27 cellular contexts compared by ENCODE assay signal in genomic region chr3:146523536-146523935, GRCh38. TPM values are rescaled to one million over a fixed set of nuclear protein-coding genes. Genes with fewer than 3 reads are reported as not detected.
"Had no signal": no experiment of that assay in that cellular context is flagged by ENCODE, and none has a peak within 500 bp of the region (broad histone marks: within the 10 kb centered on the region; RNA-seq: fewer than 3 reads in every experiment).

No MANE protein-coding gene starts in this region.

- H3K9me3 Mint-ChIP-seq: activated CD4-positive, alpha-beta memory T cell treated with anti-CD3 and anti-CD28 coated beads for 36 hours; activated naive CD8-positive, alpha-beta T cell treated with anti-CD3 and anti-CD28 coated beads for 36 hours; memory B cell; stimulated activated effector memory CD8-positive, alpha-beta T cell treated with anti-CD3 and anti-CD28 coated beads, Interleukin-12 subunit alpha, Interleukin-12 subunit beta, amount 100 ng/mL, for 72 hours; stimulated activated naive CD8-positive, alpha-beta T cell treated with anti-CD3 and anti-CD28 coated beads, Interleukin-15, amount 100 ng/mL, for 72 hours had no signal

- H3K27me3 Mint-ChIP-seq: activated CD4-positive, alpha-beta memory T cell treated with anti-CD3 and anti-CD28 coated beads for 36 hours; activated naive CD8-positive, alpha-beta T cell treated with anti-CD3 and anti-CD28 coated beads for 36 hours; memory B cell; stimulated activated naive CD8-positive, alpha-beta T cell treated with anti-CD3 and anti-CD28 coated beads, Interleukin-15, amount 100 ng/mL, for 72 hours had no signal

- H3K9me3 ChIP-seq: esophagus muscularis mucosa, gastroesophageal sphincter, heart left ventricle, mucosa of descending colon, right lobe of liver, tibial artery had no signal

- H3K27ac ChIP-seq: esophagus muscularis mucosa, gastroesophageal sphincter, heart left ventricle, right lobe of liver, skin epidermis, tibial artery had no signal

- H3K4me3 Mint-ChIP-seq: activated CD4-positive, alpha-beta memory T cell treated with anti-CD3 and anti-CD28 coated beads for 36 hours; activated naive CD8-positive, alpha-beta T cell treated with anti-CD3 and anti-CD28 coated beads for 36 hours; memory B cell; stimulated activated effector memory CD8-positive, alpha-beta T cell treated with anti-CD3 and anti-CD28 coated beads, Interleukin-12 subunit alpha, Interleukin-12 subunit beta, amount 100 ng/mL, for 72 hours; stimulated activated naive CD8-positive, alpha-beta T cell treated with anti-CD3 and anti-CD28 coated beads, Interleukin-15, amount 100 ng/mL, for 72 hours had no signal

- H3K4me1 Mint-ChIP-seq: memory B cell; stimulated activated effector memory CD8-positive, alpha-beta T cell treated with anti-CD3 and anti-CD28 coated beads, Interleukin-12 subunit alpha, Interleukin-12 subunit beta, amount 100 ng/mL, for 72 hours had no signal

- H3K4me1 ChIP-seq: tibial artery had no signal

- H3K27me3 ChIP-seq: esophagus muscularis mucosa, gastroesophageal sphincter, heart left ventricle, right lobe of liver, tibial artery had no signal

- DNase-seq: activated CD4-positive, alpha-beta memory T cell treated with anti-CD3 and anti-CD28 coated beads for 36 hours; activated CD4-positive, alpha-beta T cell treated with anti-CD3 and anti-CD28 coated beads for 48 hours; activated naive CD4-positive, alpha-beta T cell treated with Interleukin-2 at 50 U/mL for 16 hours; activated naive CD8-positive, alpha-beta T cell treated with anti-CD3 and anti-CD28 coated beads for 36 hours; activated T-cell treated with anti-CD3 and anti-CD28 coated beads, Interleukin-2, amount 50 U/mL, for 48 hours; central memory CD4-positive, alpha-beta T cell; effector memory CD4-positive, alpha-beta T cell; heart left ventricle; islet precursor cell; left cardiac atrium; mucosa of descending colon; occipital lobe; posterior cingulate gyrus; right lobe of liver; stimulated activated CD4-positive, alpha-beta T cell treated with anti-CD3 and anti-CD28 coated beads, Interleukin-2, amount 100 ng/mL, for 24 hours; stimulated activated naive CD8-positive, alpha-beta T cell treated with anti-CD3 and anti-CD28 coated beads, Interleukin-15, amount 100 ng/mL, for 72 hours; tibial artery had no signal

- ATAC-seq: gastroesophageal sphincter; heart left ventricle; left cardiac atrium; mucosa of descending colon; stimulated activated effector memory CD8-positive, alpha-beta T cell treated with anti-CD3 and anti-CD28 coated beads, Interleukin-12 subunit alpha, Interleukin-12 subunit beta, amount 100 ng/mL, for 72 hours; stimulated activated naive CD8-positive, alpha-beta T cell treated with anti-CD3 and anti-CD28 coated beads, Interleukin-15, amount 100 ng/mL, for 72 hours had no signal

- H3K27ac Mint-ChIP-seq: activated CD4-positive, alpha-beta memory T cell treated with anti-CD3 and anti-CD28 coated beads for 36 hours; activated naive CD8-positive, alpha-beta T cell treated with anti-CD3 and anti-CD28 coated beads for 36 hours; memory B cell; stimulated activated effector memory CD8-positive, alpha-beta T cell treated with anti-CD3 and anti-CD28 coated beads, Interleukin-12 subunit alpha, Interleukin-12 subunit beta, amount 100 ng/mL, for 72 hours; stimulated activated naive CD8-positive, alpha-beta T cell treated with anti-CD3 and anti-CD28 coated beads, Interleukin-15, amount 100 ng/mL, for 72 hours had no signal

- H3K4me3 ChIP-seq: esophagus muscularis mucosa, gastroesophageal sphincter, heart left ventricle, mucosa of descending colon, right lobe of liver, skin epidermis, tibial artery had no signal

RNA-seq across cellular contexts. Expression of gene PLSCR2, which starts 54.2 kb away (rescaled TPM):
- total RNA-seq: activated CD4-positive, alpha-beta memory T cell treated with anti-CD3 and anti-CD28 coated beads for 36 hours; activated naive CD8-positive, alpha-beta T cell treated with anti-CD3 and anti-CD28 coated beads for 36 hours; astrocyte; dermis microvascular lymphatic vessel endothelial cell; endothelial cell of umbilical vein; heart left ventricle; left cardiac atrium; lower leg skin; occipital lobe; right lobe of liver had no signal
- polyA plus RNA-seq: endothelial cell of umbilical vein, heart left ventricle, neural cell had no signal
